29 cellular contexts compared by ENCODE assay signal in genomic region chr2:168146892-168147810, GRCh38.
DNase-seq lines count a peak whose midpoint lies in the region; ATAC-seq and TF ChIP-seq lines count a peak whose summit lies in the region.
"Had no signal": no experiment of that assay in that cellular context is flagged by ENCODE, and none has a peak within 500 bp of the region (broad histone marks: within the 10 kb centered on the region; RNA-seq: fewer than 3 reads in every experiment).

No MANE protein-coding gene starts in this region.

- ATAC-seq in Right ventricle myocardium inferior (no peak), left lung (peak; percentile 53), upper lobe of right lung (peak; percentile 54), GM21515 (IDR thresholded peaks at IDR 0.05; ENCODE audit: unreplicated experiment) (no peak), HG03045 (IDR thresholded peaks at IDR 0.05; ENCODE audit: unreplicated experiment) (no peak)
- ATAC-seq: A549; activated CD8-positive, alpha-beta memory T cell treated with anti-CD3 and anti-CD28 coated beads, Interleukin-2, amount 10 ng/mL, durations not matched to agents 7 days and 5 days; activated naive CD8-positive, alpha-beta T cell treated with anti-CD3 and anti-CD28 coated beads, Interleukin-2, amount 50 U/mL, for 24 hours; naive thymus-derived CD8-positive, alpha-beta T cell had no signal

- H3K4me3 ChIP-seq in left ventricle myocardium inferior (no peak overlapping the region), left lung (no peak overlapping the region), upper lobe of right lung (no peak overlapping the region)
- H3K4me3 ChIP-seq: A549, esophagus muscularis mucosa, SJCRH30, testis, vagina had no signal

- no peak for DNase-seq in left ventricle myocardium inferior
- no peak for DNase-seq in Right ventricle myocardium inferior (ENCODE audit: missing footprints)
- peak; percentile 80 for DNase-seq in amniotic epithelial cell (ENCODE audit: low read depth)
- DNase-seq in left lung, result no peak
- no peak for DNase-seq in upper lobe of right lung
- DNase-seq in activated T-cell treated with anti-CD3 and anti-CD28 coated beads for 4 hours, result no peak
- DNase-seq: activated CD8-positive, alpha-beta memory T cell treated with anti-CD3 and anti-CD28 coated beads, Interleukin-2, amount 10 ng/mL, durations not matched to agents 7 days and 5 days; activated naive CD8-positive, alpha-beta T cell treated with anti-CD3 and anti-CD28 coated beads, Interleukin-2, amount 50 U/mL, for 24 hours; activated T-cell treated with anti-CD3 and anti-CD28 coated beads, Interleukin-2, amount 50 U/mL, for 48 hours; AML-193; CD8-positive, alpha-beta memory T cell; central memory CD4-positive, alpha-beta T cell; cortex of kidney; DMS 273 treated with DMSO at 0.1 percent for 48 hours; effector memory CD4-positive, alpha-beta T cell; H9; Karpas-422; naive thymus-derived CD8-positive, alpha-beta T cell; NCI-H146; NCI-H345; SJCRH30; stimulated activated naive CD4-positive, alpha-beta T cell treated with Interleukin-2 at 50 U/mL for 16 hours; T-helper 1 cell; testis had no signal

- intact Hi-C loops in left ventricle myocardium inferior (cut with micrococcal nuclease), result loop anchor here (10.0 kb wide), 1 partner anchor 98 kb away; the partner anchor contains the start of gene STK39
- intact Hi-C loops in Right ventricle myocardium inferior (cut with DNase I), result no loop called here
- intact Hi-C loops in left lung (cut with DNase I), result no loop called here
- intact Hi-C loops in upper lobe of right lung (cut with DNase I), result no loop called here

- H3K9me3 ChIP-seq in left ventricle myocardium inferior (replicated peaks) (no peaks in the 10 kb centered on the region), left lung (no peaks in the 10 kb centered on the region), upper lobe of right lung (no peaks in the 10 kb centered on the region)
- H3K9me3 ChIP-seq: A549, esophagus muscularis mucosa, SJCRH30, testis, vagina had no signal

- TF ChIP-seq CTCF in left ventricle myocardium inferior (IDR thresholded peaks at IDR 0.05; ENCODE audit: borderline replicate concordance) (no peak), left lung (IDR thresholded peaks at IDR 0.05) (no peak), upper lobe of right lung (IDR thresholded peaks at IDR 0.05) (no peak)

- H3K27ac ChIP-seq in left ventricle myocardium inferior (replicated peaks) (peak overlapping the region; percentile 56), left lung (no peak overlapping the region), upper lobe of right lung (no peak overlapping the region)
- H3K27ac ChIP-seq: A549, SJCRH30, testis had no signal

- H3K4me1 ChIP-seq in left ventricle myocardium inferior, result peaks cover 62% of the 10 kb centered on the region
- peaks cover 0 to 36% of the 10 kb centered on the region in 2 donors for H3K4me1 ChIP-seq in left lung
- no peaks in the 10 kb centered on the region for H3K4me1 ChIP-seq in upper lobe of right lung
- H3K4me1 ChIP-seq: A549 had no signal

- H3K36me3 ChIP-seq in left ventricle myocardium inferior, result no peaks in the 10 kb centered on the region
- H3K36me3 ChIP-seq in left lung, result no peaks in the 10 kb centered on the region
- H3K36me3 ChIP-seq in upper lobe of right lung, result no peaks in the 10 kb centered on the region
- H3K36me3 ChIP-seq: esophagus muscularis mucosa, SJCRH30 had no signal

- H3K27me3 ChIP-seq in left ventricle myocardium inferior (ENCODE audit: low read depth), result no peaks in the 10 kb centered on the region
- no peaks in the 10 kb centered on the region for H3K27me3 ChIP-seq in left lung
- H3K27me3 ChIP-seq in upper lobe of right lung, result no peaks in the 10 kb centered on the region
- H3K27me3 ChIP-seq: esophagus muscularis mucosa, SJCRH30, testis, vagina had no signal

Comparison
In these comparisons a context has a peak if more than half of its experiments do, and no peak if none do; other contexts are left out.
1. ATAC-seq: peak in left lung (single experiment) and upper lobe of right lung (single experiment); none in Right ventricle myocardium inferior (single experiment), GM21515 (single experiment) and HG03045 (single experiment).